In genomic region chr2:225326969-225327368, GRCh38 we compare ENCODE assay signal across 17 cellular contexts.
"Had no signal": no experiment of that assay in that cellular context is flagged by ENCODE, and none has a peak within 500 bp of the region (broad histone marks: within the 10 kb centered on the region; RNA-seq: fewer than 3 reads in every experiment).

No MANE protein-coding gene starts in this region.

- H3K4me3 Mint-ChIP-seq: activated naive CD4-positive, alpha-beta T cell treated with anti-CD3 and anti-CD28 coated beads, Interleukin-2, amount 50 U/mL, for 24 hours; stimulated activated naive CD8-positive, alpha-beta T cell treated with anti-CD3 and anti-CD28 coated beads, Interleukin-15, Interleukin-2, amounts not matched to agents 100 ng/mL and 50 ng/mL, for 24 hours had no signal

- H3K27me3 ChIP-seq: gastrocnemius medialis, heart right ventricle, ovary, sigmoid colon, testis had no signal

- H3K9me3 ChIP-seq: gastrocnemius medialis, ovary, sigmoid colon, testis had no signal

- H3K36me3 Mint-ChIP-seq: activated naive CD4-positive, alpha-beta T cell treated with anti-CD3 and anti-CD28 coated beads, Interleukin-2, amount 50 U/mL, for 24 hours had no signal

- H3K4me1 ChIP-seq: gastrocnemius medialis, heart right ventricle, sigmoid colon, testis had no signal

- ATAC-seq: activated CD4-positive, CD25-positive, alpha-beta regulatory T cell treated with anti-CD3 and anti-CD28 coated beads, Interleukin-2, amount 50 U/mL, for 24 hours; gastrocnemius medialis; heart right ventricle had no signal

- H3K27ac ChIP-seq: coronary artery, epithelial cell of prostate, gastrocnemius medialis, heart right ventricle, ovary, sigmoid colon, testis had no signal

- H3K4me1 Mint-ChIP-seq: activated naive CD4-positive, alpha-beta T cell treated with anti-CD3 and anti-CD28 coated beads, Interleukin-2, amount 50 U/mL, for 24 hours had no signal

- H3K4me3 ChIP-seq: coronary artery, gastrocnemius medialis, heart right ventricle, ovary, sigmoid colon, testis had no signal

- H3K36me3 ChIP-seq: gastrocnemius medialis, heart right ventricle, ovary, sigmoid colon had no signal

- H3K27ac Mint-ChIP-seq: activated naive CD4-positive, alpha-beta T cell treated with anti-CD3 and anti-CD28 coated beads, Interleukin-2, amount 50 U/mL, for 24 hours; stimulated activated naive CD8-positive, alpha-beta T cell treated with anti-CD3 and anti-CD28 coated beads, Interleukin-15, Interleukin-2, amounts not matched to agents 100 ng/mL and 50 ng/mL, for 24 hours had no signal

- H3K9me3 Mint-ChIP-seq: activated naive CD4-positive, alpha-beta T cell treated with anti-CD3 and anti-CD28 coated beads, Interleukin-2, amount 50 U/mL, for 24 hours; stimulated activated naive CD8-positive, alpha-beta T cell treated with anti-CD3 and anti-CD28 coated beads, Interleukin-15, Interleukin-2, amounts not matched to agents 100 ng/mL and 50 ng/mL, for 24 hours had no signal

- DNase-seq: activated effector memory CD4-positive, alpha-beta T cell treated with Interleukin-2 at 50 U/mL for 16 hours; activated T-cell treated with anti-CD3 and anti-CD28 coated beads, Interleukin-2, amount 50 U/mL, for 1 hour; anterior cingulate cortex; caudate nucleus; effector CD4-positive, alpha-beta T cell; gastrocnemius medialis; heart right ventricle; kidney glomerular epithelial cell; ovary; sigmoid colon; stimulated activated CD4-positive, alpha-beta T cell treated with anti-CD3 and anti-CD28 coated beads, Interleukin-4, amount 100 ng/mL, for 24 hours; testis had no signal
